Comparison of ENCODE assay signal across 8 cellular contexts in genomic region chr4:147616849-147617172, GRCh38. TPM values are rescaled to one million over a fixed set of nuclear protein-coding genes. Genes with fewer than 3 reads are reported as not detected.
DNase-seq lines count a peak whose midpoint lies in the region; ATAC-seq and TF ChIP-seq lines count a peak whose summit lies in the region.

No MANE protein-coding gene starts in this region.

- TF ChIP-seq CTCF in cardiac fibroblast (IDR thresholded peaks at IDR 0.05; ENCODE audit: low read depth, low read length) (no peak), omental fat pad (IDR thresholded peaks at IDR 0.05) (no peak)

- ATAC-seq in HG03460 (IDR thresholded peaks at IDR 0.05; ENCODE audit: unreplicated experiment) = peak; percentile 13
- peak; percentile 2 to 3 for ATAC-seq in naive thymus-derived CD8-positive, alpha-beta T cell
- no peak for ATAC-seq in omental fat pad (ENCODE audit: low FRiP score)

- no peak for DNase-seq in activated naive CD4-positive, alpha-beta T cell treated with anti-CD3 and anti-CD28 coated beads, Interleukin-2, amount 10 ng/mL, durations not matched to agents 7 days and 5 days
- no peak for DNase-seq in activated naive CD4-positive, alpha-beta T cell treated with anti-CD3 and anti-CD28 coated beads, Interleukin-2, amount 50 U/mL, for 16 hours
- DNase-seq in cardiac fibroblast (ENCODE audit: low read depth in 2 of 2) (no peak), NOMO-1 treated with dmso at 0.1 percent for 144 hours (lab: John Stamatoyannopoulos, UW; ENCODE audit: unreplicated experiment) (no peak), germinal center (ENCODE audit: low spot score) (no peak), omental fat pad (ENCODE audit: low spot score) (no peak)
- DNase-seq in naive thymus-derived CD8-positive, alpha-beta T cell = no peak

- H3K4me1 Mint-ChIP-seq in activated naive CD4-positive, alpha-beta T cell treated with anti-CD3 and anti-CD28 coated beads, Interleukin-2, amount 10 ng/mL, durations not matched to agents 7 days and 5 days = peaks cover 35% of the 10 kb centered on the region
- peaks cover 22 to 49% (median 34%) of the 10 kb centered on the region in 4 donors for H3K4me1 Mint-ChIP-seq in naive thymus-derived CD8-positive, alpha-beta T cell

- H3K4me3 Mint-ChIP-seq in activated naive CD4-positive, alpha-beta T cell treated with anti-CD3 and anti-CD28 coated beads, Interleukin-2, amount 10 ng/mL, durations not matched to agents 7 days and 5 days = peak overlapping the region; percentile 86
- peak overlapping the region; percentile 92 to 99 (median 96) for H3K4me3 Mint-ChIP-seq in naive thymus-derived CD8-positive, alpha-beta T cell

- peaks cover 13% of the 10 kb centered on the region for H3K36me3 Mint-ChIP-seq in activated naive CD4-positive, alpha-beta T cell treated with anti-CD3 and anti-CD28 coated beads, Interleukin-2, amount 10 ng/mL, durations not matched to agents 7 days and 5 days
- H3K36me3 Mint-ChIP-seq in naive thymus-derived CD8-positive, alpha-beta T cell = peaks cover 3 to 20% (median 6%) of the 10 kb centered on the region in 3 donors

- H3K27me3 Mint-ChIP-seq in activated naive CD4-positive, alpha-beta T cell treated with anti-CD3 and anti-CD28 coated beads, Interleukin-2, amount 10 ng/mL, durations not matched to agents 7 days and 5 days = peaks cover 4% of the 10 kb centered on the region
- peaks cover 0 to 12% (median 0%) of the 10 kb centered on the region in 5 donors for H3K27me3 Mint-ChIP-seq in naive thymus-derived CD8-positive, alpha-beta T cell

- POLR2A ChIA-PET in naive thymus-derived CD8-positive, alpha-beta T cell (lab: Charles Lee) = interaction anchor here (0.7 to 3.3 kb wide), 6 partner anchors 10 to 826 kb away, joined by 3 to 54 read pairs (median 10); partner anchors contain the start of genes ARHGAP10, NR3C2 and PRMT9

- H3K27ac Mint-ChIP-seq in activated naive CD4-positive, alpha-beta T cell treated with anti-CD3 and anti-CD28 coated beads, Interleukin-2, amount 10 ng/mL, durations not matched to agents 7 days and 5 days = peak overlapping the region; percentile 97
- H3K27ac Mint-ChIP-seq in naive thymus-derived CD8-positive, alpha-beta T cell = peak overlapping the region; percentile 95 to 99 (median 98)

- CTCF ChIA-PET in activated naive CD4-positive, alpha-beta T cell treated with anti-CD3 and anti-CD28 coated beads, Interleukin-2, amount 10 ng/mL, durations not matched to agents 7 days and 5 days (lab: Charles Lee) = interaction anchor here (0.6 to 4.4 kb wide), 3 partner anchors 17 to 250 kb away, joined by 3 to 35 read pairs (median 3); no protein-coding TSS in a partner anchor

- H3K9me3 Mint-ChIP-seq in activated naive CD4-positive, alpha-beta T cell treated with anti-CD3 and anti-CD28 coated beads, Interleukin-2, amount 10 ng/mL, durations not matched to agents 7 days and 5 days = no peaks in the 10 kb centered on the region
- no peaks in the 10 kb centered on the region for H3K9me3 Mint-ChIP-seq in naive thymus-derived CD8-positive, alpha-beta T cell

- H3K4me3 ChIP-seq in cardiac fibroblast (replicated peaks in 1 of 2; ENCODE audit: low read depth in 2 of 2, low read length in 2 of 2) = peak overlapping the region; percentile 86 to 90

RNA-seq across cellular contexts. Expression of gene TMEM184C, which starts 0.4 kb away (rescaled TPM):
- 10 to 100 TPM; 21.8 to 27.9 TPM for total RNA-seq in naive thymus-derived CD8-positive, alpha-beta T cell
- 10 to 100 TPM; 12.6 to 27.9 (median 16.6) TPM for polyA plus RNA-seq in naive thymus-derived CD8-positive, alpha-beta T cell
- total RNA-seq in omental fat pad = 10 to 100 TPM; 25.5 to 36.1 (median 28.5) TPM
